Comparison of ENCODE assay signal across 8 cellular contexts in the genomic region with DNA sequence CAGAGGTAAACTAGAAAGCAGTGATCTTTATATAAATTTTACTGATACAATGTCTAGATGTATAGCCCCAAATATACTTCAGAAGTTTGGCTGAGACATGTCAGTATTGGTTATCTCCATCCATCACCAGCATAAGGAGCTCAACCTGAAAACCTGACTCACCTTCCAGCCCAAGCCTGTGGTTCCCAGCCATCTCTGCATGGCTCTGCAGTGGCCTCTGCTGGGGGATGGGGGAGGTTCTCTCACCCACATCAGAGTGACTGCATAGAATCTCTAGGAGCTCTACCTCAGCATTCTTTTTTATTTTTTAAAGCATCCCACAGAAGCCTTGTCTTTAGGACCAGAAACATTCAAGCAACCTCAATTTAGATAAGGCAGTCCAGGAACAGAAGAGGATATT. TPM values are rescaled to one million over a fixed set of nuclear protein-coding genes. Genes with fewer than 3 reads are reported as not detected.
DNase-seq lines count a peak whose midpoint lies in the region; ATAC-seq and TF ChIP-seq lines count a peak whose summit lies in the region.

No MANE protein-coding gene starts in this region.

- no peak overlapping the region for H3K9ac ChIP-seq in BLaER1

- H3K9me3 ChIP-seq in BLaER1 = no peaks in the 10 kb centered on the region
- no peaks in the 10 kb centered on the region for H3K9me3 ChIP-seq in iPS DF 6.9 (ENCODE audit: control insufficient read depth, insufficient read depth, low read length)

- no peaks in the 10 kb centered on the region for H3K27me3 Mint-ChIP-seq in activated naive CD4-positive, alpha-beta T cell treated with anti-CD3 and anti-CD28 coated beads for 36 hours (ENCODE audit: low read depth)

- H3K36me3 ChIP-seq in BLaER1 = peaks cover 13% of the 10 kb centered on the region
- H3K36me3 ChIP-seq in iPS DF 6.9 (ENCODE audit: control insufficient read depth, insufficient read depth, low read length) = no peaks in the 10 kb centered on the region

- POLR2A ChIA-PET in RWPE1 (lab: Yijun Ruan, JAX; ENCODE audit: low non-redundant PET) = interaction anchor here (0.6 kb wide), 1 partner anchor 16 kb away, joined by 3 read pairs; no protein-coding TSS in a partner anchor

- intact Hi-C loops in activated naive CD4-positive, alpha-beta T cell treated with anti-CD3 and anti-CD28 coated beads for 36 hours (cut with micrococcal nuclease) = loop anchor here (1.0 to 2.0 kb wide), 5 partner anchors 16 to 198 kb away; partner anchors contain the start of gene CARHSP1

- no peak overlapping the region for H3K27ac ChIP-seq in BLaER1
- no peak overlapping the region for H3K27ac ChIP-seq in RWPE1
- H3K27ac ChIP-seq in iPS DF 6.9 (ENCODE audit: low read length) = no peak overlapping the region

- no peaks in the 10 kb centered on the region for H3K9me3 Mint-ChIP-seq in activated naive CD4-positive, alpha-beta T cell treated with anti-CD3 and anti-CD28 coated beads for 36 hours

- peaks cover 70% of the 10 kb centered on the region for H3K4me1 ChIP-seq in BLaER1
- peaks cover 2% of the 10 kb centered on the region for H3K4me1 ChIP-seq in iPS DF 6.9 (ENCODE audit: control insufficient read depth, insufficient read depth, low read length)

- H3K4me3 ChIP-seq in BLaER1 (no peak overlapping the region), iPS DF 6.9 (ENCODE audit: low read length) (no peak overlapping the region)

- no peak overlapping the region for H3K4me3 Mint-ChIP-seq in activated naive CD4-positive, alpha-beta T cell treated with anti-CD3 and anti-CD28 coated beads for 36 hours

- 0 out of 2 replicates have a peak overlapping the region, but pooled peaks have one; percentile 17 for H3K4me2 ChIP-seq in BLaER1

- peaks cover 81% of the 10 kb centered on the region for H3K4me1 Mint-ChIP-seq in activated naive CD4-positive, alpha-beta T cell treated with anti-CD3 and anti-CD28 coated beads for 36 hours (ENCODE audit: low read depth)

- peak; percentile 69 for DNase-seq in RWPE1 (ENCODE audit: low spot score)
- DNase-seq in activated naive CD4-positive, alpha-beta T cell treated with anti-CD3 and anti-CD28 coated beads for 36 hours = peak; percentile 92
- peak; percentile 61 for DNase-seq in iPS DF 6.9 (ENCODE audit: low read depth, low spot score)
- peak; percentile 52 to 74 (median 68) for DNase-seq in stimulated activated CD4-positive, alpha-beta T cell treated with anti-CD3 and anti-CD28 coated beads, TNF-alpha, amount 100 ng/mL, for 4 hours (ENCODE audit: low read depth in 3 of 3)
- DNase-seq in SK-N-DZ (ENCODE audit: low spot score) = no peak

- H3K27ac Mint-ChIP-seq in activated naive CD4-positive, alpha-beta T cell treated with anti-CD3 and anti-CD28 coated beads for 36 hours = peak overlapping the region; percentile 73

- ATAC-seq in GM18873 (IDR thresholded peaks at IDR 0.05; ENCODE audit: low FRiP score, unreplicated experiment) (peak; percentile 56), HG03139 (IDR thresholded peaks at IDR 0.05; ENCODE audit: unreplicated experiment) (peak; percentile 73)

- no peaks in the 10 kb centered on the region for H3K27me3 ChIP-seq in BLaER1
- H3K27me3 ChIP-seq in iPS DF 6.9 (ENCODE audit: control insufficient read depth, insufficient read depth, low read length) = no peaks in the 10 kb centered on the region

- TF ChIP-seq CTCF in RWPE1 (conservative IDR thresholded peaks at IDR 0.05; ENCODE audit: low read depth) = peak; percentile 56

- CTCF ChIA-PET in RWPE1 (lab: Yijun Ruan, JAX) = interaction anchor here (0.5 to 1.5 kb wide), 18 partner anchors 16 to 1212 kb away, joined by 3 to 8 read pairs (median 3); no protein-coding TSS in a partner anchor
- CTCF ChIA-PET in activated naive CD4-positive, alpha-beta T cell treated with anti-CD3 and anti-CD28 coated beads for 36 hours (lab: Charles Lee) = interaction anchor here (0.5 to 3.7 kb wide), 35 partner anchors 8 to 366 kb away, joined by 3 to 20 read pairs (median 5); partner anchors contain the start of gene USP7

- peaks cover 7% of the 10 kb centered on the region for H3K36me3 Mint-ChIP-seq in activated naive CD4-positive, alpha-beta T cell treated with anti-CD3 and anti-CD28 coated beads for 36 hours (ENCODE audit: low read depth)

- H4K20me1 ChIP-seq in BLaER1 = peaks cover 100% of the 10 kb centered on the region

RNA-seq across cellular contexts. Expression of gene USP7, which starts 27.3 kb away (rescaled TPM):
- 100 to 1,000 TPM; 155 to 163 TPM for total RNA-seq in activated naive CD4-positive, alpha-beta T cell treated with anti-CD3 and anti-CD28 coated beads for 36 hours
- 27.9 and 32.5 TPM in 2 replicates for polyA plus RNA-seq in SK-N-DZ (2014; cell fraction: cytosol; rRNA removed)
- 105 and 115 TPM in 2 replicates for polyA plus RNA-seq in SK-N-DZ (2014; cell fraction: nucleus; rRNA removed)

RNA-seq across cellular contexts. Expression of gene LITAFD, which starts 54.3 kb away (rescaled TPM):
- total RNA-seq in activated naive CD4-positive, alpha-beta T cell treated with anti-CD3 and anti-CD28 coated beads for 36 hours = not detected
- polyA plus RNA-seq in SK-N-DZ (2014; cell fraction: cytosol; rRNA removed) = not detected in 2 replicates
- polyA plus RNA-seq in SK-N-DZ (2014; cell fraction: nucleus; rRNA removed) = not detected in 2 replicates
